In the genomic region with DNA sequence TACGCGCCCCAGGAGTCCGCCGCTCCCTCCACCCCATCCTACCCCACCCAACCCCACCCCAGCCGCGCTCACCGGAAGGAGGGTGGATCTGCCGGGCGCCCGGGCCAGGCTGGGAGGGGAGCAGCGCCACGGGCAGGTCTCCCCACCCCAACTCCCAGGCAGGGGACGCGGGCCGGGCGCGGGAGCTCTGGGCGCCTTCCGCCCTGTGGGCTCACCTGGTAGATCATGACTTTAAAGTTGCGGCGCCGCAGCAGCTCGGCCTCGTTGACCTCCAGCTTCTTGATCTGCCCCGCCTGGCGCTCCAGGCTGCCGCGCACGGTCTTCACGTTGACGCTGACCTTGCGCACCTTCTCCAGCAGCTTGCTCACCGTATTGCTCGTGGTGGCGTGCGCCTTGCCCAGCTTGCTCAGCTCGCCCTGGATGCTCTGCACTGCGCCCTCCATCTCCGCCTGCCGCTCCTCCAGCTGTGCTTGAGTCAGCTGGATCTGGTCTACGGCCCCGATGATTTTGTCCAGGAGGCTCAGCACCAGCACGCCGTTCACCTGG, we compare ENCODE assay signal across 8 cellular contexts. TPM values are rescaled to one million over a fixed set of nuclear protein-coding genes. Genes with fewer than 3 reads are reported as not detected.
A peak's percentile ranks its signal among the peaks of the same experiment; 100 is the strongest.
DNase-seq lines count a peak whose midpoint lies in the region; ATAC-seq, FAIRE-seq and TF ChIP-seq lines count a peak whose summit lies in the region.

No MANE protein-coding gene starts in this region.

- CTCF ChIA-PET in AG04450 (lab: Charles Lee), result interaction anchor here (0.6 to 1.7 kb wide), 9 partner anchors 9 to 200 kb away, joined by 3 to 6 read pairs (median 3); partner anchors contain the start of gene NAGLU

- H3K36me3 ChIP-seq in heart left ventricle, result peaks cover 0 to 16% (median 2%) of the 10 kb centered on the region in 9 donors
- peaks cover 0 to 8% of the 10 kb centered on the region in 2 donors for H3K36me3 ChIP-seq in psoas muscle (ENCODE audit: insufficient read depth in 1 of 2, low read depth in 1 of 2)

- peak overlapping the region; percentile 96 for H3K27ac ChIP-seq in AG04450 (ENCODE audit: low read depth, low read length)
- peak overlapping the region; percentile 93 to 100 (median 99) for H3K27ac ChIP-seq in heart left ventricle
- peak overlapping the region; percentile 94 for H3K27ac ChIP-seq in psoas muscle

- no peaks in the 10 kb centered on the region for H3K27me3 ChIP-seq in AG04450 (ENCODE audit: control insufficient read depth, insufficient read depth, low read length)
- H3K27me3 ChIP-seq in heart left ventricle, result peaks cover 0 to 31% (median 0%) of the 10 kb centered on the region in 9 donors
- no peaks in the 10 kb centered on the region for H3K27me3 ChIP-seq in psoas muscle (ENCODE audit: insufficient read depth in 3 of 3, low read length in 2 of 3)

- FAIRE-seq in HTR-8/SVneo (lab: Jason Lieb, UNC), result peak; percentile 57

- peak overlapping the region; percentile 99 for H3K4me3 ChIP-seq in AG04450 (ENCODE audit: low read depth, low read length)
- peak overlapping the region; percentile 71 to 100 (median 92) for H3K4me3 ChIP-seq in heart left ventricle
- peak overlapping the region; percentile 91 for H3K4me3 ChIP-seq in psoas muscle

- DNase-seq in AG04450 (ENCODE audit: low read depth, low spot score) (no peak), HTR-8/SVneo (ENCODE audit: insufficient read length, low spot score) (no peak), heart left ventricle (peak; percentile 54 to 77 (median 58)), psoas muscle (peak; percentile 50 to 76), SIG-M5 treated with dmso at 0.1 percent for 504 hours (lab: John Stamatoyannopoulos, UW; ENCODE audit: unreplicated experiment) (no peak)
- DNase-seq in activated naive CD4-positive, alpha-beta T cell treated with Interleukin-2 at 50 U/mL for 16 hours, result peak; percentile 39

- intact Hi-C loops in heart left ventricle (cut with DNase I), result loop anchor here in 9 of 10 donors (2.0 to 10.0 kb wide), 6 partner anchors 14 to 102 kb away; partner anchors contain the start of gene ATP6V0A1 (in 7 of the 9)
- intact Hi-C loops in psoas muscle (cut with DNase I), result loop anchor here (1.0 to 5.0 kb wide), 3 partner anchors 35 to 100 kb away; partner anchors contain the start of gene ATP6V0A1 (in 1 of the 2)

- POLR2A ChIA-PET in AG04450 (lab: Yijun Ruan, JAX), result interaction anchor here (0.9 to 2.1 kb wide), 23 partner anchors 9 to 174 kb away, joined by 3 to 68 read pairs (median 8); partner anchors contain the start of genes NAGLU and STAT3

- H3K9me3 ChIP-seq in AG04450 (ENCODE audit: control insufficient read depth, insufficient read depth, low read length) (peaks cover 12% of the 10 kb centered on the region; the same call in 1 of the 2 replicates), heart left ventricle (no peaks in the 10 kb centered on the region), psoas muscle (no peaks in the 10 kb centered on the region)

- ATAC-seq in heart left ventricle, result peak; percentile 14 to 48 (median 42)
- ATAC-seq in psoas muscle, result peak; percentile 33 to 60 (median 55)
- ATAC-seq in HG03378 (IDR thresholded peaks at IDR 0.05; ENCODE audit: unreplicated experiment), result no peak
- no peak for ATAC-seq in GM21447 (IDR thresholded peaks at IDR 0.05; ENCODE audit: unreplicated experiment)

- TF ChIP-seq POLR2A in heart left ventricle (IDR thresholded peaks at IDR 0.05), result no peak

- H3K4me1 ChIP-seq in heart left ventricle (peaks cover 6 to 57% (median 42%) of the 10 kb centered on the region in 12 donors), psoas muscle (peaks cover 45% of the 10 kb centered on the region)

- WGBS in heart left ventricle, 4 donors, result 0% methylated on average over 18 to 44 of the region's 44 CpGs
- 0 to 1% (median 1%) methylated on average over 31 to 44 of the region's 44 CpGs for WGBS in psoas muscle, 3 donors

- TF ChIP-seq CTCF in AG04450 (IDR thresholded peaks at IDR 0.05; ENCODE audit: low read depth, low read length), result no peak
- TF ChIP-seq CTCF in heart left ventricle (IDR thresholded peaks at IDR 0.05), result no peak
- TF ChIP-seq CTCF in psoas muscle (IDR thresholded peaks at IDR 0.05), result no peak

RNA-seq across cellular contexts. Expression of gene CAVIN1, which starts 0.6 kb away (rescaled TPM):
- 326 and 390 TPM in 2 replicates for polyA plus RNA-seq in AG04450 (2011; rRNA removed)
- 252 and 273 TPM in 2 replicates for polyA minus RNA-seq in AG04450 (2011; rRNA and poly(A)+ RNA removed)
- total RNA-seq in heart left ventricle, result 100 to 1,000 TPM; 195 to 318 (median 253) TPM
- 100 to 1,000 TPM; 140 to 281 TPM for polyA plus RNA-seq in heart left ventricle
- 100 to 1,000 TPM; 109 to 151 (median 128) TPM for total RNA-seq in psoas muscle
- polyA plus RNA-seq in psoas muscle, result 10 to 100 TPM; 69.5 to 92.6 (median 92.0) TPM

RNA-seq across cellular contexts. Expression of gene STAT3, which starts 34.2 kb away (rescaled TPM):
- polyA plus RNA-seq in AG04450 (2011; rRNA removed), result 77.1 and 83.4 TPM in 2 replicates
- polyA minus RNA-seq in AG04450 (2011; rRNA and poly(A)+ RNA removed), result 144 and 161 TPM in 2 replicates
- total RNA-seq in heart left ventricle, result 100 to 1,000 TPM; 111 to 614 (median 148) TPM
- polyA plus RNA-seq in heart left ventricle, result 100 to 1,000 TPM in 1 of 2 donors, 10 to 100 TPM in 1; 36.0 to 152 TPM
- 100 to 1,000 TPM in 3 of 4 donors, 10 to 100 TPM in 1; 67.3 to 279 (median 220) TPM for total RNA-seq in psoas muscle
- 100 to 1,000 TPM in 1 of 3 donors, 10 to 100 TPM in 2; 95.6 to 111 (median 97.8) TPM for polyA plus RNA-seq in psoas muscle

RNA-seq across cellular contexts. Expression of gene ATP6V0A1, which starts 36.2 kb away (rescaled TPM):
- 22.3 and 30.8 TPM in 2 replicates for polyA plus RNA-seq in AG04450 (2011; rRNA removed)
- polyA minus RNA-seq in AG04450 (2011; rRNA and poly(A)+ RNA removed), result 60.2 and 84.4 TPM in 2 replicates
- total RNA-seq in heart left ventricle, result 10 to 100 TPM; 30.3 to 65.9 (median 35.9) TPM
- polyA plus RNA-seq in heart left ventricle, result 10 to 100 TPM; 24.3 to 40.6 TPM
- 100 to 1,000 TPM in 2 of 4 donors, 10 to 100 TPM in 2; 41.1 to 116 (median 89.6) TPM for total RNA-seq in psoas muscle
- polyA plus RNA-seq in psoas muscle, result 10 to 100 TPM; 51.7 to 62.7 (median 61.0) TPM

Comparison
In these comparisons a context has a peak if more than half of its experiments do, and no peak if none do; other contexts are left out.
1. DNase-seq: peak in activated naive CD4-positive, alpha-beta T cell treated with Interleukin-2 at 50 U/mL for 16 hours (single experiment), heart left ventricle (5 of 5) and psoas muscle (2 of 2); none in AG04450 (single experiment), HTR-8/SVneo (single experiment) and SIG-M5 treated with dmso at 0.1 percent for 504 hours (single experiment).
2. ATAC-seq: peak in heart left ventricle (4 of 4) and psoas muscle (4 of 4); none in HG03378 (single experiment) and GM21447 (single experiment).
3. Peak in every context shown above with its lines, with median percentiles within 50 percentile points of each other: H3K27ac ChIP-seq and H3K4me3 ChIP-seq.